Comparison of ENCODE assay signal across 15 cellular contexts in the genomic region with DNA sequence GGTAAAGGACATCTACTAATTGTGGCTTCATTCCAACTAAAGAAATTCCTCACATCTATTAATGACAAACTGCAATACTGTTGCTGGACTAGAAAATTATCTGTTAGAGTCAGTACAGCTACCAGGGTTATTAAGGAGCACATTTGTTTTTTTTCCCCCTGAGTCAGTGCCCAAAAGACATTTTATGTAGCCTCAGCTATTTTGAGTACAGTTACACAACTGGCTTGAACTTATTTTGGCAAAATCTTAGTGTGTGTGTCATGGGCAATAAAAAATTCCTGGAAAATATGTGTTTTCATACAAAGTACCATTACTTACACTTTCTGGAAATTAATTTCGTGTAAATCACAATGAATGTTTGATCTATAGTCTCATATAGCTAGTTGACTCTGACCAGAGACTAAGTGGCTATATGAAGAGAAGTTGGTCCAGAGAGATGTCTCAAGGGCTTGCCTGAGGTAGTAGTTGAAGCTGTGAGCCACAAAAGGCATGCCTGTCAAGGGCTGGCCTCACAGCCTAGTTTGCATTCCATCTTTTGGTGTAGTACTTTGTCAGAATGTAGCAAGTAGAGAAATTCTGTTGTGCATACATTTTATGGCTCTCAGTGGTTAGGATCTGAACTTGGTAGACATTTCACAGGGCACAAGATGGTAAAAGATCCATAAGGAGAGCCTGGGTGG.
DNase-seq lines count a peak whose midpoint lies in the region; ATAC-seq and TF ChIP-seq lines count a peak whose summit lies in the region.
"Had no signal": no experiment of that assay in that cellular context is flagged by ENCODE, and none has a peak within 500 bp of the region (broad histone marks: within the 10 kb centered on the region; RNA-seq: fewer than 3 reads in every experiment).

No MANE protein-coding gene starts in this region.

- TF ChIP-seq POLR2A in heart left ventricle (IDR thresholded peaks at IDR 0.05), result no peak

- ATAC-seq in heart left ventricle, result peak in 3 of 4 donors; percentile 36 to 65 (median 44)
- no peak for ATAC-seq in GM18861 (IDR thresholded peaks at IDR 0.05; ENCODE audit: unreplicated experiment)
- ATAC-seq: body of pancreas; stimulated activated naive CD8-positive, alpha-beta T cell treated with anti-CD3 and anti-CD28 coated beads, Interleukin-15, Interleukin-2, amounts not matched to agents 100 U/mL and 50 U/mL, for 24 hours; WTC11 had no signal

- H3K9ac ChIP-seq in adipocyte (ENCODE audit: low read length), result peak overlapping the region; percentile 74

- H3K27ac ChIP-seq in heart left ventricle, result peak overlapping the region in 3 of 12 donors; percentile 14 to 75 (median 73)
- H3K27ac ChIP-seq: body of pancreas, SK-N-MC had no signal

- H3K9me3 ChIP-seq in adipocyte (ENCODE audit: control insufficient read depth, low read length), result no peaks in the 10 kb centered on the region
- H3K9me3 ChIP-seq in heart left ventricle, result no peaks in the 10 kb centered on the region
- H3K9me3 ChIP-seq: body of pancreas had no signal

- H3K4me3 ChIP-seq in adipocyte (ENCODE audit: low read length), result peak overlapping the region; percentile 80
- H3K4me3 ChIP-seq in heart left ventricle, result no peak overlapping the region
- no peak overlapping the region for H3K4me3 ChIP-seq in skeletal muscle cell (ENCODE audit: low read depth, low read length)
- H3K4me3 ChIP-seq: body of pancreas had no signal

- H3K4me1 ChIP-seq in adipocyte (ENCODE audit: control insufficient read depth, insufficient read depth, low read length) (peaks cover 23% of the 10 kb centered on the region), heart left ventricle (peaks cover 0 to 22% (median 5%) of the 10 kb centered on the region in 12 donors)

- H3K36me3 ChIP-seq in adipocyte (ENCODE audit: control insufficient read depth, insufficient read depth, low read length, severe bottlenecking) (no peaks in the 10 kb centered on the region), heart left ventricle (no peaks in the 10 kb centered on the region)

- 71 to 82% (median 75%) methylated on average over 1 of the region's 1 CpG for WGBS in heart left ventricle, 4 donors

- intact Hi-C loops in heart left ventricle (cut with DNase I), result loop anchor here in 6 of 10 donors (2.0 to 10.0 kb wide), 9 partner anchors 62 to 425 kb away; a partner anchor contains a TSS

- H3K27me3 ChIP-seq in adipocyte (replicated peaks; ENCODE audit: control insufficient read depth, insufficient read depth, low read length) (peaks cover 15% of the 10 kb centered on the region), heart left ventricle (peaks cover 0 to 34% (median 9%) of the 10 kb centered on the region in 9 donors)

- DNase-seq in GM04504 (ENCODE audit: low read depth) (peak; percentile 84), adipocyte (ENCODE audit: low read depth) (peak; percentile 42), heart left ventricle (no peak), skeletal muscle cell (ENCODE audit: low read depth) (peak; percentile 62), NCI-H526 (lab: John Stamatoyannopoulos, UW) (no peak), KBM-7 (no peak)
- no peak for DNase-seq in activated CD8-positive, alpha-beta memory T cell treated with anti-CD3 and anti-CD28 coated beads for 24 hours
- DNase-seq: body of pancreas; GOT3; NCI-H1417 treated with DMSO at 0.1 percent for 48 hours; NCI-H774; stimulated activated naive CD8-positive, alpha-beta T cell treated with anti-CD3 and anti-CD28 coated beads, Interleukin-15, Interleukin-2, amounts not matched to agents 100 U/mL and 50 U/mL, for 24 hours had no signal

- in situ Hi-C loops in KBM-7 (cut with MboI; ENCODE audit: low pct_unique_long_range_greater_than_20kb, low sequenced_read_pairs), result no loop called here

- TF ChIP-seq CTCF in heart left ventricle (IDR thresholded peaks at IDR 0.05), result no peak

Comparison
In these comparisons a context has a peak if more than half of its experiments do, and no peak if none do; other contexts are left out.
1. DNase-seq: peak in GM04504 (single experiment), adipocyte (single experiment) and skeletal muscle cell (single experiment); none in heart left ventricle (0 of 5), NCI-H526 (0 of 2), KBM-7 (single experiment) and activated CD8-positive, alpha-beta memory T cell treated with anti-CD3 and anti-CD28 coated beads for 24 hours (single experiment).